In genomic region chr1:201955009-201955749, GRCh38 we compare ENCODE assay signal across 1 cellular context.
TF ChIP-seq lines count a peak whose summit lies in the region.

Gene TIMM17A (plus strand): TSS chr1:201955503. CDS start chr1:201955527, 24 bp downstream.

TF ChIP-seq in HepG2, 621 proteins besides CTCF, POLR2A, EP300 and RAD21 (continued from another document and continues in another):
- TF ChIP-seq GMEB1 (CRISPR knock-in tag; IDR thresholded peaks at IDR 0.05; ENCODE audit: borderline replicate concordance) (no peak), ZNF703 (CRISPR knock-in tag; IDR thresholded peaks at IDR 0.05; ENCODE audit: borderline replicate concordance) (no peak), SUZ12 (IDR thresholded peaks at IDR 0.05; ENCODE audit: low read depth, low read length) (peak; percentile 12; the same call in 1 of the 2 replicates), ATF4 (CRISPR knock-in tag; IDR thresholded peaks at IDR 0.05) (no peak), ZNF546 (CRISPR knock-in tag; conservative IDR thresholded peaks at IDR 0.05) (0 out of 2 replicates have a peak, but pooled peaks have one; percentile 48), GPBP1L1 (CRISPR knock-in tag; IDR thresholded peaks at IDR 0.05) (no peak), LRRFIP1 (CRISPR knock-in tag; conservative IDR thresholded peaks at IDR 0.05) (no peak), SP4 (CRISPR knock-in tag; IDR thresholded peaks at IDR 0.05) (peak; percentile 96), ZSCAN9 (CRISPR knock-in tag; IDR thresholded peaks at IDR 0.05; ENCODE audit: borderline replicate concordance) (peak; percentile 50; the same call in 1 of the 2 replicates), HDAC6 (IDR thresholded peaks at IDR 0.05; ENCODE audit: low read depth, low read length) (no peak), ARID2 (CRISPR knock-in tag; IDR thresholded peaks at IDR 0.05; ENCODE audit: borderline replicate concordance) (peak; percentile 63; the same call in 1 of the 2 replicates), CSRNP1 (CRISPR knock-in tag; IDR thresholded peaks at IDR 0.05) (no peak; the same call in 1 of the 2 replicates), ZNF576 (CRISPR knock-in tag; IDR thresholded peaks at IDR 0.05) (peak; percentile 15; the same call in 1 of the 2 replicates), ZNF564 (CRISPR knock-in tag; IDR thresholded peaks at IDR 0.05) (no peak), ZNF704 (CRISPR knock-in tag; IDR thresholded peaks at IDR 0.05; ENCODE audit: borderline replicate concordance) (no peak), ZSCAN29 (CRISPR knock-in tag; conservative IDR thresholded peaks at IDR 0.05) (no peak), AHR (CRISPR knock-in tag; IDR thresholded peaks at IDR 0.05) (no peak), BATF2 (CRISPR knock-in tag; IDR thresholded peaks at IDR 0.05) (no peak), ZNF503 (CRISPR knock-in tag; IDR thresholded peaks at IDR 0.05) (no peak), ZNF83 (CRISPR knock-in tag; IDR thresholded peaks at IDR 0.05; ENCODE audit: borderline replicate concordance) (no peak), FOSL1 (CRISPR knock-in tag; IDR thresholded peaks at IDR 0.05; ENCODE audit: borderline replicate concordance) (no peak), ZBTB42 (CRISPR knock-in tag; IDR thresholded peaks at IDR 0.05) (0 out of 2 replicates have a peak, but pooled peaks have one; percentile 65), ZMYM2 (CRISPR knock-in tag; IDR thresholded peaks at IDR 0.05) (peak; percentile 69; the same call in 1 of the 2 replicates), CBX1 (IDR thresholded peaks at IDR 0.05; ENCODE audit: low read depth) (no peak), ELF4 (CRISPR knock-in tag; IDR thresholded peaks at IDR 0.05; ENCODE audit: borderline replicate concordance) (no peak; the same call in 1 of the 2 replicates), PHF5A (CRISPR knock-in tag; IDR thresholded peaks at IDR 0.05; ENCODE audit: low read depth, unreplicated experiment) (no peak), PHF8 (CRISPR knock-in tag; IDR thresholded peaks at IDR 0.05) (peak; percentile 87), ZNF567 (CRISPR knock-in tag; IDR thresholded peaks at IDR 0.05; ENCODE audit: borderline replicate concordance) (no peak), ZBTB7B (CRISPR knock-in tag; IDR thresholded peaks at IDR 0.05) (peak; percentile 79; the same call in 1 of the 2 replicates), NFKBIZ (CRISPR knock-in tag; IDR thresholded peaks at IDR 0.05) (peak; percentile 85; the same call in 1 of the 2 replicates), KLF12 (CRISPR knock-in tag; IDR thresholded peaks at IDR 0.05; ENCODE audit: borderline replicate concordance) (0 out of 2 replicates have a peak, but pooled peaks have one; percentile 81), MYC (CRISPR knock-in tag; IDR thresholded peaks at IDR 0.05; ENCODE audit: borderline replicate concordance) (peak; percentile 89), NONO (IDR thresholded peaks at IDR 0.05) (no peak), NONO (CRISPR knock-in tag; conservative IDR thresholded peaks at IDR 0.05) (peak; percentile 14; the same call in 1 of the 2 replicates), SAFB2 (CRISPR knock-in tag; IDR thresholded peaks at IDR 0.05; ENCODE audit: borderline replicate concordance, low read depth) (peak; percentile 83; the same call in 1 of the 2 replicates), ZNF430 (CRISPR knock-in tag; IDR thresholded peaks at IDR 0.05) (0 out of 2 replicates have a peak, but pooled peaks have one; percentile 63), ZNF253 (CRISPR knock-in tag; IDR thresholded peaks at IDR 0.05; ENCODE audit: borderline replicate concordance) (0 out of 2 replicates have a peak, but pooled peaks have one; percentile 48), GATAD2A (CRISPR knock-in tag; IDR thresholded peaks at IDR 0.05) (peak; percentile 77), ZNF232 (CRISPR knock-in tag; IDR thresholded peaks at IDR 0.05; ENCODE audit: borderline replicate concordance) (peak; percentile 74), ZNF792 (CRISPR knock-in tag; IDR thresholded peaks at IDR 0.05) (peak; percentile 61; the same call in 1 of the 2 replicates), SSRP1 (CRISPR knock-in tag; IDR thresholded peaks at IDR 0.05) (no peak), ZNF841 (CRISPR knock-in tag; IDR thresholded peaks at IDR 0.05; ENCODE audit: borderline replicate concordance) (no peak), PRDM15 (CRISPR knock-in tag; IDR thresholded peaks at IDR 0.05) (no peak), ARHGAP35 (CRISPR knock-in tag; IDR thresholded peaks at IDR 0.05; ENCODE audit: borderline replicate concordance) (peak; percentile 51; the same call in 1 of the 2 replicates), TAF1 (CRISPR knock-in tag; IDR thresholded peaks at IDR 0.05) (peak; percentile 91), ZNF878 (CRISPR knock-in tag; IDR thresholded peaks at IDR 0.05) (peak; percentile 60; the same call in 1 of the 2 replicates)
